ENCODE assay signal across 7 cellular contexts in genomic region chr5:113347572-113347971, GRCh38.
"Had no signal": no experiment of that assay in that cellular context is flagged by ENCODE, and none has a peak within 500 bp of the region (broad histone marks: within the 10 kb centered on the region; RNA-seq: fewer than 3 reads in every experiment).

No MANE protein-coding gene starts in this region.

- DNase-seq: IMR-90, KBM-7, KG1 had no signal

- ATAC-seq: HepG2 had no signal

- H3K9ac ChIP-seq: KMS-11 had no signal

- H3K4me2 ChIP-seq: KMS-11 had no signal

- FAIRE-seq: HepG2, HTR-8/SVneo had no signal

- H3K27ac ChIP-seq: HL-60, KMS-11 had no signal
